ENCODE assay signal across 16 cellular contexts in the genomic region with DNA sequence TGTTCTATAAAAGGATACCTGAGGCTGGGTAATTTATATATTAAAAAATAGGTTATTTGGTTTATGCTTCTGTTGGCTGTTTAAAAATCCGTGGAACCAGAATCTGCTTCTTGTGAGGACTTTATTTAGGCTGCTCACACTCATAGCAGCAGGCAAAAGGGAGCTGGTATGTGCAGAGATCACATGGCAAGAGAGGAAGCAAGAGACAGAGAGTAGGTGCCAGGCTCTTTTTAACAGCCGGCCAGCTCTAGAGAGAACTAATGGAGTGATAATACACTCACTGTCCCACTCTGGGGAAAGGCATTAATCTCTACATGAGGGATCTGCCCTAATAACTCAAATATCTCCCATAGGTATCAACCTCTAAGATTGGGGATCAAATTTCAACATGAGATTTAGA.
"Had no signal": no experiment of that assay in that cellular context is flagged by ENCODE, and none has a peak within 500 bp of the region (broad histone marks: within the 10 kb centered on the region; RNA-seq: fewer than 3 reads in every experiment).

No MANE protein-coding gene starts in this region.

- H3K36me3 ChIP-seq: breast epithelium, colonic mucosa, stomach, transverse colon, vagina had no signal

- H3K4me3 ChIP-seq: breast epithelium, colonic mucosa, stomach, transverse colon, vagina had no signal

- H3K4me3 Mint-ChIP-seq: activated naive CD8-positive, alpha-beta T cell treated with anti-CD3 and anti-CD28 coated beads for 36 hours; nephron; stimulated activated memory B cell treated with anti-CD40 and anti-IgM and Interleukin-4, amounts not matched to agents 10 μg/mL and 1 μg/mL and 100 μg/mL, for 72 hours; T-helper 2 cell treated with Interferon-gamma antibody and Interleukin-4, amounts not matched to agents 5 μg/mL and 100 μg/mL, for 36 hours had no signal

- H3K4me1 ChIP-seq: breast epithelium, colonic mucosa, stomach, transverse colon, vagina had no signal

- DNase-seq: activated naive CD4-positive, alpha-beta T cell treated with Interleukin-2 at 50 U/mL for 16 hours; activated naive CD8-positive, alpha-beta T cell treated with anti-CD3 and anti-CD28 coated beads for 36 hours; activated T-cell treated with anti-CD3 and anti-CD28 coated beads, Interleukin-2, amount 50 U/mL, for 1 hour; colonic mucosa; occipital lobe; small intestine; stimulated activated CD4-positive, alpha-beta T cell treated with anti-CD3 and anti-CD28 coated beads, Interleukin-15, amount 100 ng/mL, for 24 hours; stomach; transverse colon had no signal

- H3K27me3 Mint-ChIP-seq: activated naive CD8-positive, alpha-beta T cell treated with anti-CD3 and anti-CD28 coated beads for 36 hours; stimulated activated memory B cell treated with anti-CD40 and anti-IgM and Interleukin-4, amounts not matched to agents 10 μg/mL and 1 μg/mL and 100 μg/mL, for 72 hours had no signal

- H3K4me1 Mint-ChIP-seq: activated naive CD8-positive, alpha-beta T cell treated with anti-CD3 and anti-CD28 coated beads for 36 hours; nephron; stimulated activated memory B cell treated with anti-CD40 and anti-IgM and Interleukin-4, amounts not matched to agents 10 μg/mL and 1 μg/mL and 100 μg/mL, for 72 hours had no signal

- H3K36me3 Mint-ChIP-seq: activated naive CD8-positive, alpha-beta T cell treated with anti-CD3 and anti-CD28 coated beads for 36 hours; stimulated activated memory B cell treated with anti-CD40 and anti-IgM and Interleukin-4, amounts not matched to agents 10 μg/mL and 1 μg/mL and 100 μg/mL, for 72 hours had no signal

- H3K27ac Mint-ChIP-seq: activated naive CD8-positive, alpha-beta T cell treated with anti-CD3 and anti-CD28 coated beads for 36 hours; activated T-helper 2 cell treated with anti-CD3 and anti-CD28 coated beads, Interferon-gamma antibody, Interleukin-2, Interleukin-4, amounts not matched to agents 10 μg/mL and 5 μg/mL and 100 μg/mL, durations not matched to agents 14 hours and 24 hours and 36 hours; nephron; stimulated activated memory B cell treated with anti-CD40 and anti-IgM and Interleukin-4, amounts not matched to agents 10 μg/mL and 1 μg/mL and 100 μg/mL, for 72 hours; T-helper 2 cell treated with Interferon-gamma antibody and Interleukin-4, amounts not matched to agents 5 μg/mL and 100 μg/mL, for 36 hours had no signal

- H3K27me3 ChIP-seq: breast epithelium, colonic mucosa, stomach, transverse colon, vagina had no signal

- H3K27ac ChIP-seq: breast epithelium, colonic mucosa, stomach, transverse colon, vagina had no signal

- H3K9me3 ChIP-seq: colonic mucosa, vagina had no signal

- ATAC-seq: sciatic nerve; stimulated activated memory B cell treated with anti-CD40 and anti-IgM and Interleukin-4, amounts not matched to agents 10 μg/mL and 1 μg/mL and 100 μg/mL, for 72 hours had no signal
